1 cellular context compared by ENCODE assay signal in genomic region chr6:125811259-125811658, GRCh38.
TF ChIP-seq lines count a peak whose summit lies in the region.

No MANE protein-coding gene starts in this region.

TF ChIP-seq in K562, 482 proteins besides CTCF, POLR2A, EP300 and RAD21 (continued from another document):
- TF ChIP-seq, protein P1, sequence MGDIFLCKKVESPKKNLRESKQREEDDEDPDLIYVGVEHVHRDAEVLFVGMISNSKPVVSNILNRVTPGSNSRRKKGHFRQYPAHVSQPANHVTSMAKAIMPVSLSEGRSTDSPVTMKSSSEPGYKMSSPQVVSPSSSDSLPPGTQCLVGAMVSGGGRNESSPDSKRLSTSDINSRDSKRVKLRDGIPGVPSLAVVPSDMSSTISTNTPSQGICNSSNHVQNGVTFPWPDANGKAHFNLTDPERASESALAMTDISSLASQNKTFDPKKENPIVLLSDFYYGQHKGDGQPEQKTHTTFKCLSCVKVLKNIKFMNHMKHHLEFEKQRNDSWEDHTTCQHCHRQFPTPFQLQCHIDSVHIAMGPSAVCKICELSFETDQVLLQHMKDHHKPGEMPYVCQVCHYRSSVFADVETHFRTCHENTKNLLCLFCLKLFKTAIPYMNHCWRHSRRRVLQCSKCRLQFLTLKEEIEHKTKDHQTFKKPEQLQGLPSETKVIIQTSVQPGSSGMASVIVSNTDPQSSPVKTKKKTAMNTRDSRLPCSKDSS (IDR thresholded peaks at IDR 0.05; ENCODE audit: low read depth, partially characterized antibody), result no peak
- TF ChIP-seq, protein P2, sequence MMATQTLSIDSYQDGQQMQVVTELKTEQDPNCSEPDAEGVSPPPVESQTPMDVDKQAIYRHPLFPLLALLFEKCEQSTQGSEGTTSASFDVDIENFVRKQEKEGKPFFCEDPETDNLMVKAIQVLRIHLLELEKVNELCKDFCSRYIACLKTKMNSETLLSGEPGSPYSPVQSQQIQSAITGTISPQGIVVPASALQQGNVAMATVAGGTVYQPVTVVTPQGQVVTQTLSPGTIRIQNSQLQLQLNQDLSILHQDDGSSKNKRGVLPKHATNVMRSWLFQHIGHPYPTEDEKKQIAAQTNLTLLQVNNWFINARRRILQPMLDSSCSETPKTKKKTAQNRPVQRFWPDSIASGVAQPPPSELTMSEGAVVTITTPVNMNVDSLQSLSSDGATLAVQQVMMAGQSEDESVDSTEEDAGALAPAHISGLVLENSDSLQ (IDR thresholded peaks at IDR 0.05), result peak; percentile 40; the same call in 1 of the 2 replicates
- TF ChIP-seq IFI16 (CRISPR knock-in tag; IDR thresholded peaks at IDR 0.05), result no peak
- TF ChIP-seq, protein P3, sequence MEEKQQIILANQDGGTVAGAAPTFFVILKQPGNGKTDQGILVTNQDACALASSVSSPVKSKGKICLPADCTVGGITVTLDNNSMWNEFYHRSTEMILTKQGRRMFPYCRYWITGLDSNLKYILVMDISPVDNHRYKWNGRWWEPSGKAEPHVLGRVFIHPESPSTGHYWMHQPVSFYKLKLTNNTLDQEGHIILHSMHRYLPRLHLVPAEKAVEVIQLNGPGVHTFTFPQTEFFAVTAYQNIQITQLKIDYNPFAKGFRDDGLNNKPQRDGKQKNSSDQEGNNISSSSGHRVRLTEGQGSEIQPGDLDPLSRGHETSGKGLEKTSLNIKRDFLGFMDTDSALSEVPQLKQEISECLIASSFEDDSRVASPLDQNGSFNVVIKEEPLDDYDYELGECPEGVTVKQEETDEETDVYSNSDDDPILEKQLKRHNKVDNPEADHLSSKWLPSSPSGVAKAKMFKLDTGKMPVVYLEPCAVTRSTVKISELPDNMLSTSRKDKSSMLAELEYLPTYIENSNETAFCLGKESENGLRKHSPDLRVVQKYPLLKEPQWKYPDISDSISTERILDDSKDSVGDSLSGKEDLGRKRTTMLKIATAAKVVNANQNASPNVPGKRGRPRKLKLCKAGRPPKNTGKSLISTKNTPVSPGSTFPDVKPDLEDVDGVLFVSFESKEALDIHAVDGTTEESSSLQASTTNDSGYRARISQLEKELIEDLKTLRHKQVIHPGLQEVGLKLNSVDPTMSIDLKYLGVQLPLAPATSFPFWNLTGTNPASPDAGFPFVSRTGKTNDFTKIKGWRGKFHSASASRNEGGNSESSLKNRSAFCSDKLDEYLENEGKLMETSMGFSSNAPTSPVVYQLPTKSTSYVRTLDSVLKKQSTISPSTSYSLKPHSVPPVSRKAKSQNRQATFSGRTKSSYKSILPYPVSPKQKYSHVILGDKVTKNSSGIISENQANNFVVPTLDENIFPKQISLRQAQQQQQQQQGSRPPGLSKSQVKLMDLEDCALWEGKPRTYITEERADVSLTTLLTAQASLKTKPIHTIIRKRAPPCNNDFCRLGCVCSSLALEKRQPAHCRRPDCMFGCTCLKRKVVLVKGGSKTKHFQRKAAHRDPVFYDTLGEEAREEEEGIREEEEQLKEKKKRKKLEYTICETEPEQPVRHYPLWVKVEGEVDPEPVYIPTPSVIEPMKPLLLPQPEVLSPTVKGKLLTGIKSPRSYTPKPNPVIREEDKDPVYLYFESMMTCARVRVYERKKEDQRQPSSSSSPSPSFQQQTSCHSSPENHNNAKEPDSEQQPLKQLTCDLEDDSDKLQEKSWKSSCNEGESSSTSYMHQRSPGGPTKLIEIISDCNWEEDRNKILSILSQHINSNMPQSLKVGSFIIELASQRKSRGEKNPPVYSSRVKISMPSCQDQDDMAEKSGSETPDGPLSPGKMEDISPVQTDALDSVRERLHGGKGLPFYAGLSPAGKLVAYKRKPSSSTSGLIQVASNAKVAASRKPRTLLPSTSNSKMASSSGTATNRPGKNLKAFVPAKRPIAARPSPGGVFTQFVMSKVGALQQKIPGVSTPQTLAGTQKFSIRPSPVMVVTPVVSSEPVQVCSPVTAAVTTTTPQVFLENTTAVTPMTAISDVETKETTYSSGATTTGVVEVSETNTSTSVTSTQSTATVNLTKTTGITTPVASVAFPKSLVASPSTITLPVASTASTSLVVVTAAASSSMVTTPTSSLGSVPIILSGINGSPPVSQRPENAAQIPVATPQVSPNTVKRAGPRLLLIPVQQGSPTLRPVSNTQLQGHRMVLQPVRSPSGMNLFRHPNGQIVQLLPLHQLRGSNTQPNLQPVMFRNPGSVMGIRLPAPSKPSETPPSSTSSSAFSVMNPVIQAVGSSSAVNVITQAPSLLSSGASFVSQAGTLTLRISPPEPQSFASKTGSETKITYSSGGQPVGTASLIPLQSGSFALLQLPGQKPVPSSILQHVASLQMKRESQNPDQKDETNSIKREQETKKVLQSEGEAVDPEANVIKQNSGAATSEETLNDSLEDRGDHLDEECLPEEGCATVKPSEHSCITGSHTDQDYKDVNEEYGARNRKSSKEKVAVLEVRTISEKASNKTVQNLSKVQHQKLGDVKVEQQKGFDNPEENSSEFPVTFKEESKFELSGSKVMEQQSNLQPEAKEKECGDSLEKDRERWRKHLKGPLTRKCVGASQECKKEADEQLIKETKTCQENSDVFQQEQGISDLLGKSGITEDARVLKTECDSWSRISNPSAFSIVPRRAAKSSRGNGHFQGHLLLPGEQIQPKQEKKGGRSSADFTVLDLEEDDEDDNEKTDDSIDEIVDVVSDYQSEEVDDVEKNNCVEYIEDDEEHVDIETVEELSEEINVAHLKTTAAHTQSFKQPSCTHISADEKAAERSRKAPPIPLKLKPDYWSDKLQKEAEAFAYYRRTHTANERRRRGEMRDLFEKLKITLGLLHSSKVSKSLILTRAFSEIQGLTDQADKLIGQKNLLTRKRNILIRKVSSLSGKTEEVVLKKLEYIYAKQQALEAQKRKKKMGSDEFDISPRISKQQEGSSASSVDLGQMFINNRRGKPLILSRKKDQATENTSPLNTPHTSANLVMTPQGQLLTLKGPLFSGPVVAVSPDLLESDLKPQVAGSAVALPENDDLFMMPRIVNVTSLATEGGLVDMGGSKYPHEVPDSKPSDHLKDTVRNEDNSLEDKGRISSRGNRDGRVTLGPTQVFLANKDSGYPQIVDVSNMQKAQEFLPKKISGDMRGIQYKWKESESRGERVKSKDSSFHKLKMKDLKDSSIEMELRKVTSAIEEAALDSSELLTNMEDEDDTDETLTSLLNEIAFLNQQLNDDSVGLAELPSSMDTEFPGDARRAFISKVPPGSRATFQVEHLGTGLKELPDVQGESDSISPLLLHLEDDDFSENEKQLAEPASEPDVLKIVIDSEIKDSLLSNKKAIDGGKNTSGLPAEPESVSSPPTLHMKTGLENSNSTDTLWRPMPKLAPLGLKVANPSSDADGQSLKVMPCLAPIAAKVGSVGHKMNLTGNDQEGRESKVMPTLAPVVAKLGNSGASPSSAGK (IDR thresholded peaks at IDR 0.05), result peak; percentile 30; the same call in 1 of the 2 replicates
